Comparison of ENCODE assay signal across 19 cellular contexts in the genomic region with DNA sequence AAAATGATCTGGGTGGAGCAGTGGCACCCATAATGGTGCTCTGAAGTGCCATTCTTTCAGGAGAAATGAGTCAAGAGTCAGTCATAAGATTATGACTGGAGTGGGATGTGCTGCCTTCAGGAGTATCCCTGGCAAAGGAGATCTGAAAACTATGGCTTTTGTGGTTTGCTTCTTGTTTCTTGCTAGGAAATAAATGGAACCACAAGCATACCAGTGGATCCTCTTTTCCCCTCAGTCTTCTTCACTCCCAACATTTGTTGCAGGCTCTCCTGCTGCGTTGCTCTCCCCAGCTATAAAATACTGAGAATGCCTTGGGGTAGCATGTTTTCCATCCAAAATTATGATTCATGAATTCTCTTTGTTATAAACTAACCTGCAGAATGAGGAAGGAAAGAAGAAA.
DNase-seq lines count a peak whose midpoint lies in the region; FAIRE-seq and TF ChIP-seq lines count a peak whose summit lies in the region.
"Had no signal": no experiment of that assay in that cellular context is flagged by ENCODE, and none has a peak within 500 bp of the region (broad histone marks: within the 10 kb centered on the region; RNA-seq: fewer than 3 reads in every experiment).

No MANE protein-coding gene starts in this region.

- CTCF ChIA-PET in mammary epithelial cell (lab: Charles Lee; ENCODE audit: low non-redundant PET) = no interaction called here

- intact Hi-C loops in mammary epithelial cell (cut with micrococcal nuclease) = no loop called here

- no peaks in the 10 kb centered on the region for H3K9me3 ChIP-seq in mammary epithelial cell (replicated peaks; ENCODE audit: insufficient read depth, low read length)
- no peaks in the 10 kb centered on the region for H3K9me3 ChIP-seq in keratinocyte (ENCODE audit: control insufficient read depth, low read depth, low read length)
- H3K9me3 ChIP-seq: ovary, upper lobe of right lung had no signal

- H3K4me2 ChIP-seq in mammary epithelial cell (ENCODE audit: insufficient read depth, low read depth, low read length) = peak overlapping the region; percentile 10
- peak overlapping the region; percentile 18 for H3K4me2 ChIP-seq in keratinocyte (ENCODE audit: control insufficient read depth, extremely low read depth, insufficient read depth, low read depth, low read length)

- H3K4me1 ChIP-seq in mammary epithelial cell (ENCODE audit: insufficient read depth, low read length) (peaks cover 11% of the 10 kb centered on the region), keratinocyte (ENCODE audit: control insufficient read depth, extremely low read depth, insufficient read depth, low read length) (peaks cover 13% of the 10 kb centered on the region)
- H3K4me1 ChIP-seq: upper lobe of right lung had no signal

- no peaks in the 10 kb centered on the region for H3K27me3 ChIP-seq in mammary epithelial cell (ENCODE audit: insufficient read depth, low read length)
- no peaks in the 10 kb centered on the region for H3K27me3 ChIP-seq in keratinocyte (ENCODE audit: control insufficient read depth, extremely low read depth, insufficient read depth, low read length)
- H3K27me3 ChIP-seq: ovary, upper lobe of right lung had no signal

- TF ChIP-seq CTCF in AG09309 (IDR thresholded peaks at IDR 0.05; ENCODE audit: control insufficient read depth, insufficient read depth, low read depth, low read length, missing control alignments) (no peak), mammary epithelial cell (conservative IDR thresholded peaks at IDR 0.05 in 1 of 2, IDR thresholded peaks at IDR 0.05 in 1 of 2; ENCODE audit: extremely low read depth in 1 of 2, insufficient read depth in 1 of 2, low read depth in 1 of 2, low read length in 2 of 2) (no peak), keratinocyte (optimal IDR thresholded peaks at IDR 0.05 in 1 of 3, IDR thresholded peaks at IDR 0.05 in 1 of 3, conservative IDR thresholded peaks at IDR 0.05 in 1 of 3; ENCODE audit: extremely low read depth in 1 of 3, insufficient read depth in 2 of 3, low read length in 3 of 3) (no peak)

- no TSS peak for BruUV-seq in mammary epithelial cell (replicated peaks; lab: Mats Ljungman, UMichigan)

- H3K27ac ChIP-seq in mammary epithelial cell (ENCODE audit: insufficient read depth, low read depth, low read length) (peak overlapping the region; percentile 8), keratinocyte (ENCODE audit: control insufficient read depth, insufficient read depth, low read length) (peak overlapping the region; percentile 55)
- H3K27ac ChIP-seq: HL-60, ovary, upper lobe of right lung had no signal

- H2AFZ ChIP-seq in mammary epithelial cell (ENCODE audit: low read depth, low read length) (no peak overlapping the region), keratinocyte (ENCODE audit: control insufficient read depth, low read length) (peak overlapping the region; percentile 15)

- H3K4me3 ChIP-seq in AG09309 (ENCODE audit: control insufficient read depth, low read depth, low read length) (no peak overlapping the region), mammary epithelial cell (replicated peaks in 1 of 3; ENCODE audit: insufficient read depth in 1 of 3, low read depth in 2 of 3, low read length in 3 of 3) (no peak overlapping the region), keratinocyte (ENCODE audit: control insufficient read depth in 2 of 3, extremely low read depth in 1 of 3, insufficient read depth in 2 of 3, low read depth in 1 of 3, low read length in 3 of 3) (no peak overlapping the region)
- H3K4me3 ChIP-seq: ovary, skin epidermis, upper lobe of right lung had no signal

- dilution Hi-C loops in mammary epithelial cell (cut with HindIII; ENCODE audit: low sequenced_read_pairs) = no loop called here
- dilution Hi-C loops in keratinocyte (cut with MboI; ENCODE audit: extremely low pct_ligation_motif_present, low sequenced_read_pairs) = no loop called here

- FAIRE-seq in keratinocyte (lab: Jason Lieb, UNC) = peak; percentile 93

- H3K79me2 ChIP-seq in mammary epithelial cell (ENCODE audit: insufficient read depth, low read length) = no peaks in the 10 kb centered on the region
- H3K79me2 ChIP-seq in keratinocyte (ENCODE audit: control insufficient read depth, insufficient read depth, low read length) = no peaks in the 10 kb centered on the region

- no peak overlapping the region for H3K9ac ChIP-seq in mammary epithelial cell (ENCODE audit: insufficient read depth, low read length)
- no peak overlapping the region for H3K9ac ChIP-seq in keratinocyte (ENCODE audit: control insufficient read depth, extremely low read depth, insufficient read depth, low read length)

- no peaks in the 10 kb centered on the region for H3K9me1 ChIP-seq in keratinocyte (ENCODE audit: control insufficient read depth, extremely low read depth, insufficient read depth, low read length)

- in situ Hi-C loops in mammary epithelial cell (cut with MboI; ENCODE audit: low sequenced_read_pairs in 2 of 2) = no loop called here

- WGBS in mammary epithelial cell (ENCODE audit: low coverage, missing lambda C conversion rate) = 0% methylated on average over 1 of the region's 1 CpG

- DNase-seq in AG09309 (ENCODE audit: low read depth) = peak; percentile 85
- DNase-seq in LHCN-M2 (ENCODE audit: low read depth) = peak; percentile 94
- peak; percentile 80 for DNase-seq in mammary epithelial cell
- peak; percentile 50 for DNase-seq in keratinocyte (ENCODE audit: low read depth, low spot score)
- no peak for DNase-seq in hepatic stellate cell (ENCODE audit: low spot score)
- no peak for DNase-seq in NOMO-1 treated with dmso at 0.1 percent for 144 hours (lab: John Stamatoyannopoulos, UW; ENCODE audit: unreplicated experiment)
- DNase-seq in SKM-1 treated with dmso at 0.1 percent for 144 hours (lab: John Stamatoyannopoulos, UW; ENCODE audit: unreplicated experiment) = no peak
- no peak for DNase-seq in stimulated activated CD4-positive, alpha-beta T cell treated with anti-CD3 and anti-CD28 coated beads, Interleukin-2, amount 100 ng/mL, for 48 hours
- DNase-seq: activated CD4-positive, alpha-beta memory T cell treated with anti-CD3 and anti-CD28 coated beads, Interleukin-2, amount 10 ng/mL, durations not matched to agents 7 days and 5 days; activated naive CD8-positive, alpha-beta T cell treated with anti-CD3 and anti-CD28 coated beads for 36 hours; activated T-cell treated with anti-CD3 and anti-CD28 coated beads, Interleukin-2, amount 50 U/mL, for 72 hours; cerebellar nuclear complex; endodermal cell; head of caudate nucleus; NCI-H446; ovary; upper lobe of right lung had no signal

- H4K20me1 ChIP-seq in mammary epithelial cell (ENCODE audit: insufficient read depth, low read length) (no peaks in the 10 kb centered on the region), keratinocyte (ENCODE audit: control insufficient read depth, extremely low read depth, insufficient read depth, low read length) (no peaks in the 10 kb centered on the region)

- no peaks in the 10 kb centered on the region for H3K36me3 ChIP-seq in mammary epithelial cell (ENCODE audit: insufficient read depth, low read length)
- no peaks in the 10 kb centered on the region for H3K36me3 ChIP-seq in keratinocyte (ENCODE audit: control insufficient read depth in 2 of 2, extremely low read depth in 1 of 2, insufficient read depth in 2 of 2, low read length in 2 of 2)
- H3K36me3 ChIP-seq: ovary, upper lobe of right lung had no signal

Comparison
In these comparisons a context has a peak if more than half of its experiments do, and no peak if none do; other contexts are left out.
1. DNase-seq: peak in AG09309 (single experiment), LHCN-M2 (single experiment), mammary epithelial cell (single experiment) and keratinocyte (single experiment); none in hepatic stellate cell (single experiment), NOMO-1 treated with dmso at 0.1 percent for 144 hours (single experiment), SKM-1 treated with dmso at 0.1 percent for 144 hours (single experiment) and stimulated activated CD4-positive, alpha-beta T cell treated with anti-CD3 and anti-CD28 coated beads, Interleukin-2, amount 100 ng/mL, for 48 hours (0 of 2).